In genomic region chr6:166494757-166495486, GRCh38 we compare ENCODE assay signal across 11 cellular contexts.
DNase-seq lines count a peak whose midpoint lies in the region; ATAC-seq and TF ChIP-seq lines count a peak whose summit lies in the region.
"Had no signal": no experiment of that assay in that cellular context is flagged by ENCODE, and none has a peak within 500 bp of the region (broad histone marks: within the 10 kb centered on the region; RNA-seq: fewer than 3 reads in every experiment).

No MANE protein-coding gene starts in this region.

- ATAC-seq in psoas muscle, result no peak
- ATAC-seq: left lung had no signal

- TF ChIP-seq POLR2A in spleen (IDR thresholded peaks at IDR 0.05) (no peak), transverse colon (IDR thresholded peaks at IDR 0.05) (no peak)

- H3K27me3 ChIP-seq in spleen (replicated peaks in 1 of 7) (no peaks in the 10 kb centered on the region), transverse colon (no peaks in the 10 kb centered on the region), psoas muscle (ENCODE audit: insufficient read depth in 3 of 3, low read length in 2 of 3) (no peaks in the 10 kb centered on the region)
- H3K27me3 ChIP-seq: left lung had no signal

- peaks cover 0 to 5% (median 0%) of the 10 kb centered on the region in 6 donors for H3K4me1 ChIP-seq in spleen
- H3K4me1 ChIP-seq in transverse colon, result peaks cover 0 to 3% (median 0%) of the 10 kb centered on the region in 4 donors
- H3K4me1 ChIP-seq in psoas muscle, result no peaks in the 10 kb centered on the region

- in situ Hi-C loops in transverse colon (cut with MboI; ENCODE audit: low pct_ligation_motif_present in 1 of 4, low pct_unique_long_range_greater_than_20kb in 1 of 4, low sequenced_read_pairs in 3 of 4), result no loop called here

- H3K4me3 ChIP-seq in spleen (no peak overlapping the region), transverse colon (no peak overlapping the region), psoas muscle (no peak overlapping the region)
- H3K4me3 ChIP-seq: left lung had no signal

- H3K9me3 ChIP-seq in spleen (no peaks in the 10 kb centered on the region), transverse colon (no peaks in the 10 kb centered on the region), psoas muscle (no peaks in the 10 kb centered on the region)
- H3K9me3 ChIP-seq: left lung had no signal

- H3K27ac ChIP-seq in spleen (no peak overlapping the region), transverse colon (no peak overlapping the region), psoas muscle (no peak overlapping the region)
- H3K27ac ChIP-seq: KMS-11, left lung had no signal

- 78 to 88% (median 86%) methylated on average over 25 to 31 of the region's 31 CpGs for WGBS in spleen, 5 donors
- 89% methylated on average over 31 of the region's 31 CpGs; no CpG with 5 or more reads in 1 of the 2 donors for WGBS in transverse colon (ENCODE audit: low coverage in 1 of 2), 2 donors
- WGBS in psoas muscle, 3 donors, result 79 to 87% (median 81%) methylated on average over 31 of the region's 31 CpGs

- TF ChIP-seq CTCF in spleen (IDR thresholded peaks at IDR 0.05 in 8 of 11, conservative IDR thresholded peaks at IDR 0.05 in 3 of 11) (no peak), transverse colon (IDR thresholded peaks at IDR 0.05) (no peak), psoas muscle (IDR thresholded peaks at IDR 0.05) (no peak)

- intact Hi-C loops in spleen (cut with DNase I; ENCODE audit: low total_unique reads) (no loop called here), transverse colon (cut with DNase I; ENCODE audit: low total_unique reads) (no loop called here), psoas muscle (cut with DNase I) (no loop called here)

- H3K36me3 ChIP-seq in spleen, result peaks cover 0 to 87% (median 16%) of the 10 kb centered on the region in 6 donors
- H3K36me3 ChIP-seq in transverse colon, result no peaks in the 10 kb centered on the region
- peaks cover 2 to 67% of the 10 kb centered on the region in 2 donors for H3K36me3 ChIP-seq in psoas muscle (ENCODE audit: insufficient read depth in 1 of 2, low read depth in 1 of 2)

- no peak for TF ChIP-seq EP300 in transverse colon (IDR thresholded peaks at IDR 0.05; ENCODE audit: low read depth)

- DNase-seq in stimulated activated naive CD4-positive, alpha-beta T cell treated with Interleukin-2 at 50 U/mL for 16 hours (lab: John Stamatoyannopoulos, UW), result peak; percentile 66
- no peak for DNase-seq in stimulated activated naive CD4-positive, alpha-beta T cell (lab: John Stamatoyannopoulos, UW)
- peak; percentile 76 for DNase-seq in foreskin melanocyte
- peak; percentile 54 for DNase-seq in spleen
- no peak for DNase-seq in transverse colon
- no peak for DNase-seq in HK-2 (ENCODE audit: unreplicated experiment)
- no peak for DNase-seq in NAMALWA (ENCODE audit: low spot score)
- DNase-seq in psoas muscle, result no peak
- DNase-seq: left lung, SIG-M5 had no signal

Comparison
In these comparisons a context has a peak if more than half of its experiments do, and no peak if none do; other contexts are left out.
1. DNase-seq: peak in stimulated activated naive CD4-positive, alpha-beta T cell treated with Interleukin-2 at 50 U/mL for 16 hours (single experiment), foreskin melanocyte (single experiment) and spleen (single experiment); none in stimulated activated naive CD4-positive, alpha-beta T cell (0 of 6), transverse colon (single experiment), HK-2 (single experiment), NAMALWA (single experiment) and psoas muscle (0 of 2).